In the genomic region with DNA sequence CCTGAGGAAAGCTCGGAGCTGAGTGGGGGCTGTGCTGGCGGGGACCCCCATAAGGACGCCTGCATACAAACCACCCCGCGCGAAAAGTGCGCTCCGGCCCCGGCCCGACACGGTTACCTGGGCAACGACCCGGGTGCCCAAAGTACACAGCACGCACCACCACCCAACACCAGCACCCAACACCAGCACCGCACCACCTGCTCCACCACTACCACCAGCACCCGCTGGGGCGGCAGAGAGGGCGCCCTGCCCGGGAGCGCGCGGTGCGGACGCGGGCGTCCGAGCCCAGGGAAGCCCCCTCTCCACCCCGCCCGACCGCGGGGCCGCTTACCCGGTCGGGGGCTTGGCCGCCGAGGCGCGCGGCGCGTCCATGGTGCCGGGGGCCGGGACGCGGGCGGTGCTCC, we compare ENCODE assay signal across 8 cellular contexts. TPM values are rescaled to one million over a fixed set of nuclear protein-coding genes. Genes with fewer than 3 reads are reported as not detected.
DNase-seq lines count a peak whose midpoint lies in the region; ATAC-seq and TF ChIP-seq lines count a peak whose summit lies in the region.

No MANE protein-coding gene starts in this region.

- DNase-seq in MG63 (peak; percentile 31), DMS79 (lab: John Stamatoyannopoulos, UW) (no peak), foreskin fibroblast (no peak), foreskin melanocyte (no peak)
- DNase-seq in naive thymus-derived CD4-positive, alpha-beta T cell, result no peak

- H3K4me3 ChIP-seq in MG63 (peak overlapping the region; percentile 34), ectodermal cell (ENCODE audit: insufficient read depth, low read depth, low read length) (peak overlapping the region; percentile 53), foreskin fibroblast (ENCODE audit: low read depth in 1 of 2, low read length in 2 of 2) (no peak overlapping the region)
- H3K4me3 ChIP-seq in naive thymus-derived CD4-positive, alpha-beta T cell (ENCODE audit: low read length), result no peak overlapping the region

- peaks cover 2% of the 10 kb centered on the region for H3K4me1 ChIP-seq in ectodermal cell (ENCODE audit: control insufficient read depth, insufficient read depth, low read length)
- no peaks in the 10 kb centered on the region for H3K4me1 ChIP-seq in naive thymus-derived CD4-positive, alpha-beta T cell (ENCODE audit: control insufficient read depth in 2 of 2, insufficient read depth in 2 of 2, low read length in 2 of 2)

- TF ChIP-seq CTCF in C4-2B (conservative IDR thresholded peaks at IDR 0.05) (peak; percentile 62), foreskin fibroblast (IDR thresholded peaks at IDR 0.05; ENCODE audit: low read depth, low read length) (no peak)

- WGBS in ectodermal cell, 2 experiments, result 0% methylated on average over 46 of the region's 46 CpGs

- POLR2A ChIA-PET in naive thymus-derived CD4-positive, alpha-beta T cell (lab: Charles Lee), result no interaction called here

- CTCF ChIA-PET in naive thymus-derived CD4-positive, alpha-beta T cell (lab: Charles Lee), result no interaction called here

- intact Hi-C loops in naive thymus-derived CD4-positive, alpha-beta T cell (cut with micrococcal nuclease), result no loop called here

- no peaks in the 10 kb centered on the region for H3K36me3 Mint-ChIP-seq in naive thymus-derived CD4-positive, alpha-beta T cell

- no peaks in the 10 kb centered on the region for H3K36me3 ChIP-seq in MG63
- no peaks in the 10 kb centered on the region for H3K36me3 ChIP-seq in ectodermal cell (ENCODE audit: control insufficient read depth, insufficient read depth, low read length)
- no peaks in the 10 kb centered on the region for H3K36me3 ChIP-seq in naive thymus-derived CD4-positive, alpha-beta T cell (ENCODE audit: control insufficient read depth in 2 of 3, insufficient read depth in 3 of 3, low read length in 3 of 3)

- H3K4me1 Mint-ChIP-seq in naive thymus-derived CD4-positive, alpha-beta T cell, result peaks cover 0 to 13% (median 9%) of the 10 kb centered on the region in 7 donors

- ATAC-seq in naive thymus-derived CD4-positive, alpha-beta T cell, result peak; percentile 24
- ATAC-seq in HG02938 (IDR thresholded peaks at IDR 0.05; ENCODE audit: unreplicated experiment), result no peak

- peak overlapping the region; percentile 61 for H3K27ac ChIP-seq in C4-2B
- no peak overlapping the region for H3K27ac ChIP-seq in ectodermal cell (ENCODE audit: insufficient read depth, low read depth, low read length, poor library complexity, severe bottlenecking)
- H3K27ac ChIP-seq in naive thymus-derived CD4-positive, alpha-beta T cell (ENCODE audit: low read depth, low read length), result no peak overlapping the region

- no peaks in the 10 kb centered on the region for H3K9me3 Mint-ChIP-seq in naive thymus-derived CD4-positive, alpha-beta T cell

- H3K27me3 ChIP-seq in MG63 (no peaks in the 10 kb centered on the region; the same call in 1 of the 2 replicates), ectodermal cell (ENCODE audit: control insufficient read depth, insufficient read depth, low read length, poor library complexity, severe bottlenecking) (peaks cover 47% of the 10 kb centered on the region)
- no peaks in the 10 kb centered on the region for H3K27me3 ChIP-seq in naive thymus-derived CD4-positive, alpha-beta T cell (ENCODE audit: control insufficient read depth in 2 of 2, insufficient read depth in 2 of 2, low read length in 2 of 2)

- H3K27me3 Mint-ChIP-seq in naive thymus-derived CD4-positive, alpha-beta T cell, result peaks cover 42 to 57% (median 48%) of the 10 kb centered on the region in 5 donors

- H3K4me3 Mint-ChIP-seq in naive thymus-derived CD4-positive, alpha-beta T cell, result peak overlapping the region in 3 of 10 donors; percentile 51 to 83 (median 55)

- H3K27ac Mint-ChIP-seq in naive thymus-derived CD4-positive, alpha-beta T cell, result no peak overlapping the region

- H3K9me3 ChIP-seq in MG63, result no peaks in the 10 kb centered on the region
- no peaks in the 10 kb centered on the region for H3K9me3 ChIP-seq in ectodermal cell (ENCODE audit: control insufficient read depth, low read length)
- H3K9me3 ChIP-seq in naive thymus-derived CD4-positive, alpha-beta T cell (ENCODE audit: control insufficient read depth in 2 of 3, low read length in 3 of 3), result no peaks in the 10 kb centered on the region

RNA-seq across cellular contexts. Expression of gene COBL, which starts 0.3 kb away (rescaled TPM):
- total RNA-seq in MG63 (2014; rRNA removed; shearing (Covaris generic); ENCODE audit: low replicate concordance), result 0.03 TPM in 1 of 2 replicates, not detected in the other
- polyA plus RNA-seq in ectodermal cell (2013, experiment 1 of 4), result 3.6 TPM
- 4.1 TPM for polyA plus RNA-seq in ectodermal cell (2013, experiment 2 of 4)
- polyA plus RNA-seq in ectodermal cell (2013, experiment 3 of 4), result 2.0 TPM
- polyA plus RNA-seq in ectodermal cell (2013, experiment 4 of 4), result 2.6 TPM
- total RNA-seq in naive thymus-derived CD4-positive, alpha-beta T cell, result under 1 TPM in 1 of 5 experiments, not detected in 4; 0.08 TPM
- polyA plus RNA-seq in naive thymus-derived CD4-positive, alpha-beta T cell, result not detected

Comparison
In these comparisons a context has a peak if more than half of its experiments do, and no peak if none do; other contexts are left out.
1. H3K4me3 ChIP-seq: peak in MG63 (single experiment) and ectodermal cell (single experiment); none in naive thymus-derived CD4-positive, alpha-beta T cell (single experiment) and foreskin fibroblast (0 of 2).